ENCODE assay signal across 8 cellular contexts in genomic region chr1:205629751-205630150, GRCh38. TPM values are rescaled to one million over a fixed set of nuclear protein-coding genes. Genes with fewer than 3 reads are reported as not detected.
DNase-seq lines count a peak whose midpoint lies in the region; ATAC-seq and TF ChIP-seq lines count a peak whose summit lies in the region.

No MANE protein-coding gene starts in this region.

- POLR2A ChIA-PET in PC-3 (lab: Charles Lee; ENCODE audit: unreplicated experiment): interaction anchor here (0.7 to 1.3 kb wide), 3 partner anchors 73 to 112 kb away, joined by 3 to 5 read pairs (median 3); no protein-coding TSS in a partner anchor

- H3K27me3 Mint-ChIP-seq in Calu3 (ENCODE audit: unreplicated experiment): no peaks in the 10 kb centered on the region
- no peaks in the 10 kb centered on the region for H3K27me3 Mint-ChIP-seq in nephron (ENCODE audit: low read depth)

- no peaks in the 10 kb centered on the region for H3K27me3 ChIP-seq in PC-3 (ENCODE audit: low read length)

- intact Hi-C loops in Calu3 (cut with micrococcal nuclease; ENCODE audit: unreplicated experiment): loop anchor here (1.0 to 2.0 kb wide), 2 partner anchors 10 to 29 kb away; no protein-coding TSS in a partner anchor
- intact Hi-C loops in PC-3 (cut with micrococcal nuclease): no loop called here

- no peak for TF ChIP-seq CTCF in Calu3 (IDR thresholded peaks at IDR 0.05; ENCODE audit: unreplicated experiment)
- no peak for TF ChIP-seq CTCF in PC-3 (conservative IDR thresholded peaks at IDR 0.05; ENCODE audit: low read depth, low read length)
- TF ChIP-seq CTCF in nephron (IDR thresholded peaks at IDR 0.05; ENCODE audit: unreplicated experiment in 3 of 3): no peak

- peaks cover 61% of the 10 kb centered on the region for H3K79me2 ChIP-seq in PC-3 (ENCODE audit: low read length)

- BruUV-seq in Calu3 (replicated peaks; lab: Mats Ljungman, UMichigan): no TSS peak
- no TSS peak for BruUV-seq in PC-3 (replicated peaks; lab: Mats Ljungman, UMichigan)

- peaks cover 24% of the 10 kb centered on the region for H3K4me1 ChIP-seq in PC-3 (ENCODE audit: insufficient read depth, low read length)

- H3K9ac ChIP-seq in PC-3 (ENCODE audit: low read length): peak overlapping the region; percentile 81

- H3K36me3 Mint-ChIP-seq in Calu3 (ENCODE audit: insufficient read depth, unreplicated experiment): peaks cover 68% of the 10 kb centered on the region
- H3K36me3 Mint-ChIP-seq in nephron (ENCODE audit: low read depth): peaks cover 17% of the 10 kb centered on the region

- CTCF ChIA-PET in Calu3 (lab: Charles Lee) (interaction anchor here (0.6 to 3.3 kb wide), 6 partner anchors 9 to 378 kb away, joined by 4 to 14 read pairs (median 4); no protein-coding TSS in a partner anchor), PC-3 (lab: Charles Lee) (interaction anchor here (0.6 kb wide), 1 partner anchor 13 kb away, joined by 4 read pairs; no protein-coding TSS in a partner anchor)

- no peaks in the 10 kb centered on the region for H3K9me3 Mint-ChIP-seq in Calu3 (ENCODE audit: low read depth, unreplicated experiment)
- H3K9me3 Mint-ChIP-seq in nephron: no peaks in the 10 kb centered on the region

- H3K9me3 ChIP-seq in PC-3 (ENCODE audit: low read length): no peaks in the 10 kb centered on the region

- H3K4me3 ChIP-seq in PC-3 (ENCODE audit: low read length): peak overlapping the region; percentile 86

- no peaks in the 10 kb centered on the region for H3K9me2 ChIP-seq in PC-3 (replicated peaks; ENCODE audit: low read length)

- H3K4me2 ChIP-seq in PC-3 (ENCODE audit: low read length): peak overlapping the region; percentile 94

- H4K20me1 ChIP-seq in PC-3 (ENCODE audit: low read length): peaks cover 12% of the 10 kb centered on the region

- H3K4me1 Mint-ChIP-seq in Calu3 (ENCODE audit: low read depth, unreplicated experiment) (peaks cover 28% of the 10 kb centered on the region), nephron (peaks cover 32% of the 10 kb centered on the region)

- H2AFZ ChIP-seq in PC-3 (ENCODE audit: low read length): no peak overlapping the region

- no peaks in the 10 kb centered on the region for H3F3A ChIP-seq in PC-3 (ENCODE audit: low read length, unreplicated experiment)

- ATAC-seq in PC-3 (no peak), HG03097 (IDR thresholded peaks at IDR 0.05; ENCODE audit: low FRiP score, unreplicated experiment) (no peak)

- H3K4me3 Mint-ChIP-seq in Calu3 (ENCODE audit: low read depth, unreplicated experiment): peak overlapping the region; percentile 88
- H3K4me3 Mint-ChIP-seq in nephron: peak overlapping the region; percentile 92 to 98 (median 93)

- DNase-seq in Calu3 (no peak), PC-3 (no peak), dermis microvascular lymphatic vessel endothelial cell (ENCODE audit: low read depth in 2 of 2) (peak; percentile 7 to 31), NCI-H748 (lab: John Stamatoyannopoulos, UW; ENCODE audit: unreplicated experiment) (no peak), HCEC 1CT (no peak), MV-4-11 (lab: John Stamatoyannopoulos, UW) (no peak)

- no peaks in the 10 kb centered on the region for H3K36me3 ChIP-seq in PC-3 (ENCODE audit: low read depth, low read length)

- H3K27ac Mint-ChIP-seq in Calu3 (ENCODE audit: unreplicated experiment): peak overlapping the region; percentile 97
- peak overlapping the region; percentile 98 to 99 (median 98) for H3K27ac Mint-ChIP-seq in nephron

- H3K27ac ChIP-seq in PC-3 (ENCODE audit: low read length): peak overlapping the region; percentile 76; the same call in 1 of the 2 replicates

RNA-seq across cellular contexts. Expression of gene ELK4, which starts 2.1 kb away (rescaled TPM):
- 110 and 122 TPM in 2 replicates for total RNA-seq in Calu3 (2022)
- 16.3 and 16.4 TPM in 2 replicates for total RNA-seq in PC-3 (2014; rRNA removed)
- total RNA-seq in dermis microvascular lymphatic vessel endothelial cell: 33.4 and 44.0 TPM in 2 replicates

RNA-seq across cellular contexts. Expression of gene SLC45A3, which starts 50.6 kb away (rescaled TPM):
- 27.5 and 29.1 TPM in 2 replicates for total RNA-seq in Calu3 (2022)
- 33.2 and 37.6 TPM in 2 replicates for total RNA-seq in PC-3 (2014; rRNA removed)
- 14.8 and 53.0 TPM in 2 replicates for total RNA-seq in dermis microvascular lymphatic vessel endothelial cell

Comparison
In these comparisons a context has a peak if more than half of its experiments do, and no peak if none do; other contexts are left out.
1. DNase-seq: peak in dermis microvascular lymphatic vessel endothelial cell (2 of 2); none in Calu3 (single experiment), PC-3 (single experiment), NCI-H748 (single experiment), HCEC 1CT (single experiment) and MV-4-11 (single experiment).